In the genomic region with DNA sequence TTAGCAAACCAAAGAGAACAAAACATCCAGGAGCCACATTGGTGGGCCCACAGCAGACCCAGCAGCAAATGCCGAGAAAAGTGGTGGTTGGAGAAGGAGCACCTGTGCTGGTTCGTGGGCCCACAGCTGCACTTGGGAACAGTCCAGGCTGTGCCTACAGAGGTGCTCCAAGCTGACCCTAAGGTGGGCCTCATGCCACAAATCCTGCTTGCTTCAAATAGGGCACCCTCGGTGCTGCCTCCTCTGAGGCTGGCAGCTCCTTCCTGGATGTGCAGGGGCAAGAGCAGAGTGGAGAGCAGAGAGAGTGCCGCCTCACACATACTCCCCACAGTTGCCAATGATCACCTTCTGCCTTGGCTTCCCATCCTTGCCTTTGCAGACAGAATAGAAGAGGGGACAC, we compare ENCODE assay signal across 29 cellular contexts. TPM values are rescaled to one million over a fixed set of nuclear protein-coding genes. Genes with fewer than 3 reads are reported as not detected.
"Had no signal": no experiment of that assay in that cellular context is flagged by ENCODE, and none has a peak within 500 bp of the region (broad histone marks: within the 10 kb centered on the region; RNA-seq: fewer than 3 reads in every experiment).

No MANE protein-coding gene starts in this region.

- H3K4me1 Mint-ChIP-seq: activated CD4-positive, alpha-beta T cell treated with anti-CD3 and anti-CD28 coated beads, Interleukin-2, amount 10 ng/mL, durations not matched to agents 7 days and 5 days; activated naive CD8-positive, alpha-beta T cell treated with anti-CD3 and anti-CD28 coated beads, Interleukin-2, amount 50 U/mL, for 24 hours; T-helper 17 cell; WTC11 had no signal

- H3K27me3 Mint-ChIP-seq: activated CD4-positive, alpha-beta memory T cell treated with anti-CD3 and anti-CD28 coated beads, Interleukin-2, amount 10 ng/mL, durations not matched to agents 7 days and 5 days; activated CD4-positive, alpha-beta T cell treated with anti-CD3 and anti-CD28 coated beads, Interleukin-2, amount 10 ng/mL, durations not matched to agents 7 days and 5 days; activated naive CD8-positive, alpha-beta T cell treated with anti-CD3 and anti-CD28 coated beads, Interleukin-2, amount 50 U/mL, for 24 hours; activated T-cell treated with anti-CD3 and anti-CD28 coated beads, Interleukin-2, amount 50 U/mL, for 24 hours; effector memory CD8-positive, alpha-beta T cell; T-helper 17 cell had no signal

- H3K4me3 Mint-ChIP-seq: activated CD4-positive, alpha-beta memory T cell treated with anti-CD3 and anti-CD28 coated beads, Interleukin-2, amount 10 ng/mL, durations not matched to agents 7 days and 5 days; activated CD4-positive, alpha-beta T cell treated with anti-CD3 and anti-CD28 coated beads, Interleukin-2, amount 10 ng/mL, durations not matched to agents 7 days and 5 days; activated naive CD4-positive, alpha-beta T cell treated with anti-CD3 and anti-CD28 coated beads for 36 hours; activated naive CD8-positive, alpha-beta T cell treated with anti-CD3 and anti-CD28 coated beads, Interleukin-2, amount 50 U/mL, for 24 hours; activated T-cell treated with anti-CD3 and anti-CD28 coated beads, Interleukin-2, amount 50 U/mL, for 24 hours; activated T-cell treated with anti-CD3 and anti-CD28 coated beads, Interleukin-2, amount 50 U/mL, for 72 hours; effector memory CD8-positive, alpha-beta T cell; T-helper 17 cell; WTC11 had no signal

- ATAC-seq: activated naive CD4-positive, alpha-beta T cell treated with anti-CD3 and anti-CD28 coated beads, Interleukin-2, amount 50 U/mL, for 72 hours; activated naive CD8-positive, alpha-beta T cell treated with anti-CD3 and anti-CD28 coated beads, Interleukin-2, amount 50 U/mL, for 24 hours; activated T-cell treated with anti-CD3 and anti-CD28 coated beads, Interleukin-2, amount 50 U/mL, for 72 hours; body of pancreas; effector memory CD8-positive, alpha-beta T cell; foreskin keratinocyte; heart left ventricle; T-helper 17 cell; WTC11 had no signal

- H3K4me3 ChIP-seq: adrenal gland, body of pancreas, esophagus muscularis mucosa, gastrocnemius medialis, heart left ventricle had no signal

- H3K9me3 ChIP-seq: adrenal gland, body of pancreas, esophagus muscularis mucosa, gastrocnemius medialis, heart left ventricle had no signal

- DNase-seq: activated CD4-positive, alpha-beta memory T cell treated with anti-CD3 and anti-CD28 coated beads, Interleukin-2, amount 10 ng/mL, durations not matched to agents 7 days and 5 days; activated CD4-positive, alpha-beta T cell treated with anti-CD3 and anti-CD28 coated beads for 1 hour; activated CD4-positive, alpha-beta T cell treated with anti-CD3 and anti-CD28 coated beads for 4 hours; activated CD4-positive, alpha-beta T cell treated with anti-CD3 and anti-CD28 coated beads, Interleukin-2, amount 10 ng/mL, durations not matched to agents 7 days and 5 days; activated CD4-positive, alpha-beta T cell treated with anti-CD3 and anti-CD28 coated beads, Interleukin-2, amount 50 U/mL, for 4 hours; activated CD8-positive, alpha-beta memory T cell treated with anti-CD3 and anti-CD28 coated beads, Interleukin-2, amount 50 U/mL, for 48 hours; activated naive CD4-positive, alpha-beta T cell treated with anti-CD3 and anti-CD28 coated beads for 36 hours; activated naive CD8-positive, alpha-beta T cell treated with anti-CD3 and anti-CD28 coated beads, Interleukin-2, amount 50 U/mL, for 24 hours; activated T-cell treated with anti-CD3 and anti-CD28 coated beads for 4 hours; activated T-cell treated with anti-CD3 and anti-CD28 coated beads, Interleukin-2, amount 50 U/mL, for 24 hours; activated T-cell treated with anti-CD3 and anti-CD28 coated beads, Interleukin-2, amount 50 U/mL, for 72 hours; adrenal gland; amygdala; aorta; body of pancreas; caudate nucleus; cortex of kidney; effector CD4-positive, alpha-beta T cell; effector memory CD8-positive, alpha-beta T cell; erythroblast; foreskin keratinocyte; gastrocnemius medialis; glutamatergic neuron; heart left ventricle; T-helper 1 cell; T-helper 17 cell had no signal

- H3K27me3 ChIP-seq: adrenal gland, body of pancreas, esophagus muscularis mucosa, foreskin keratinocyte, gastrocnemius medialis, heart left ventricle had no signal

- H3K27ac Mint-ChIP-seq: activated CD4-positive, alpha-beta memory T cell treated with anti-CD3 and anti-CD28 coated beads, Interleukin-2, amount 10 ng/mL, durations not matched to agents 7 days and 5 days; activated CD4-positive, alpha-beta T cell treated with anti-CD3 and anti-CD28 coated beads, Interleukin-2, amount 10 ng/mL, durations not matched to agents 7 days and 5 days; activated naive CD4-positive, alpha-beta T cell treated with anti-CD3 and anti-CD28 coated beads for 36 hours; activated naive CD8-positive, alpha-beta T cell treated with anti-CD3 and anti-CD28 coated beads, Interleukin-2, amount 50 U/mL, for 24 hours; activated T-cell treated with anti-CD3 and anti-CD28 coated beads, Interleukin-2, amount 50 U/mL, for 24 hours; activated T-cell treated with anti-CD3 and anti-CD28 coated beads, Interleukin-2, amount 50 U/mL, for 72 hours; effector memory CD8-positive, alpha-beta T cell; WTC11 had no signal

- H3K4me1 ChIP-seq: adrenal gland, body of pancreas, esophagus muscularis mucosa, gastrocnemius medialis had no signal

- H3K9me3 Mint-ChIP-seq: activated CD4-positive, alpha-beta memory T cell treated with anti-CD3 and anti-CD28 coated beads, Interleukin-2, amount 10 ng/mL, durations not matched to agents 7 days and 5 days; activated CD4-positive, alpha-beta T cell treated with anti-CD3 and anti-CD28 coated beads, Interleukin-2, amount 10 ng/mL, durations not matched to agents 7 days and 5 days; activated naive CD4-positive, alpha-beta T cell treated with anti-CD3 and anti-CD28 coated beads for 36 hours; activated naive CD4-positive, alpha-beta T cell treated with anti-CD3 and anti-CD28 coated beads, Interleukin-2, amount 50 U/mL, for 72 hours; activated naive CD8-positive, alpha-beta T cell treated with anti-CD3 and anti-CD28 coated beads, Interleukin-2, amount 50 U/mL, for 24 hours; activated T-cell treated with anti-CD3 and anti-CD28 coated beads, Interleukin-2, amount 50 U/mL, for 24 hours; activated T-cell treated with anti-CD3 and anti-CD28 coated beads, Interleukin-2, amount 50 U/mL, for 72 hours; effector memory CD8-positive, alpha-beta T cell; WTC11 had no signal

- H3K27ac ChIP-seq: adrenal gland, body of pancreas, esophagus muscularis mucosa, foreskin keratinocyte, gastrocnemius medialis, heart left ventricle had no signal

- H3K36me3 Mint-ChIP-seq: activated naive CD4-positive, alpha-beta T cell treated with anti-CD3 and anti-CD28 coated beads, Interleukin-2, amount 50 U/mL, for 72 hours had no signal

RNA-seq across cellular contexts. Expression of a gene that starts 40.1 kb away (rescaled TPM):
- total RNA-seq: activated CD4-positive, alpha-beta memory T cell treated with anti-CD3 and anti-CD28 coated beads, Interleukin-2, amount 10 ng/mL, durations not matched to agents 7 days and 5 days; activated CD4-positive, alpha-beta T cell treated with anti-CD3 and anti-CD28 coated beads, Interleukin-2, amount 10 ng/mL, durations not matched to agents 7 days and 5 days; activated naive CD4-positive, alpha-beta T cell treated with anti-CD3 and anti-CD28 coated beads for 36 hours; aorta; foreskin keratinocyte had no signal
- polyA plus RNA-seq: aorta, foreskin keratinocyte had no signal
